In the genomic region with DNA sequence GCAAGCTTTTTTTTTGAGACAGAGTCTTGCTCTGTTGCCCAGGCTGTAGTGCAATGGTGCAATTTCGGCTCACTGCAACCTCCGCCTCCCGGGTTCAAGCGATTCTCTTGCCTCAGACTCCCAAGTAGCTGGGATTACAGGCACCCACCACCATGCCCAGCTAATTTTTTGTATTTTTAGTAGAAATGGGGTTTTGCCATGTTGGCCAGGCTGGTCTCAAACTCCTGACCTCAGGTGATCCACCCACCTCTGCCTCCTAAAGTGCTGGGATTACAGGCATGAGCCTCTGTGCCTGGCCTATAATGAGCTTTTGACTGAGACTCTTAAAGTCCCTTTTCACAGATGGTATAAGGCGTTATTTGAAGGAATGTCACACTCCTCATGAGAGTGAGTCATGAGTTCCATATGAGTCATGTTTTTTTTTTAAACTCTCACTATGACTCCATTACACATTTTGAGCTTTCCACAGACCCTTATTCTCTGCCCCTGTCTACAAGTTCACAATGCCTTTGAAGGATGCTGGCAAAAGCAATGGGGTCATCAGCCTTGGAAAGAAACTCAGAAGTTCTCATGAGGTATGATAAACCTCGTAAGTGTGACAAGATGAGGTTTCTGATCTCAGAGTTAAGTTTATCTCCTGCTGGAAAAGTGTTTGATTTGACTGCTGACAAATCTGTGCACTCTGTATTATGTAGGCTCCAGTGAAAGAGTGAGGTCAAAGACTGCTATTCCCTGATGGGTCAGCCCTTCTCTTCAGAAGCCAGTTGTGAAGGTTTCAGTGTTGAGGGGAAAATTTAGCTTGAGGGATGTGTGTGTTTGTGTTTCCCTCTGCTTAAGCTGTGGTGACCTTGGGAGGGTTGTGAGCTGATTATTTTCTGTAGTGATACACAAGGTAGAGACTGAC, we compare ENCODE assay signal across 8 cellular contexts. TPM values are rescaled to one million over a fixed set of nuclear protein-coding genes. Genes with fewer than 3 reads are reported as not detected.
DNase-seq lines count a peak whose midpoint lies in the region; ATAC-seq and TF ChIP-seq lines count a peak whose summit lies in the region.
"Not testable (repeated sequence)": the region's sequence is repeated elsewhere in the genome, so short reads cannot be mapped to it uniquely, and the experiment has no call there.

No MANE protein-coding gene starts in this region.

- not testable (repeated sequence) for TF ChIP-seq RAD21 in HCT116 (IDR thresholded peaks at IDR 0.05; ENCODE audit: low read depth)

- H3K36me3 Mint-ChIP-seq in CD4-positive, CD25-positive, alpha-beta regulatory T cell; activated naive CD8-positive, alpha-beta T cell: not testable (repeated sequence)

- H4K20me1 ChIP-seq in HCT116 (ENCODE audit: insufficient read depth); fibroblast of lung (ENCODE audit: control insufficient read depth, extremely low read depth, insufficient read depth, low read length): not testable (repeated sequence)

- TF ChIP-seq POLR2A in HCT116 (IDR thresholded peaks at IDR 0.05; ENCODE audit: borderline replicate concordance, extremely low read depth, insufficient read depth, insufficient read length) = not testable (repeated sequence)

- POLR2A ChIA-PET in HCT116 (lab: Charles Lee) = interaction anchor here (0.6 kb wide), 1 partner anchor 23 kb away, joined by 3 read pairs; no protein-coding TSS in a partner anchor

- peak overlapping the region; percentile 63 for H3K4me2 ChIP-seq in HCT116 (ENCODE audit: low read length)
- not testable (repeated sequence) for H3K4me2 ChIP-seq in fibroblast of lung (ENCODE audit: extremely low read depth, insufficient read depth, low read length)

- DNase-seq in CD4-positive, CD25-positive, alpha-beta regulatory T cell = peak in 1 of 3 donors; percentile 25
- DNase-seq in HCT116 (ENCODE audit: low read depth, low spot score) = peak; percentile 63
- peak; percentile 49 for DNase-seq in OCI-M1 (lab: John Stamatoyannopoulos, UW)
- peak; percentile 79 to 94 for DNase-seq in fibroblast of lung (ENCODE audit: low read depth in 2 of 2)
- DNase-seq in pulmonary artery endothelial cell (ENCODE audit: low read depth, low spot score) = peak; percentile 13

- H3K36me3 ChIP-seq in CD4-positive, CD25-positive, alpha-beta regulatory T cell (ENCODE audit: control insufficient read depth, insufficient read depth, low read length); HCT116 (ENCODE audit: control insufficient read depth in 1 of 2, insufficient read depth in 2 of 2, low read length in 2 of 2); fibroblast of lung (ENCODE audit: control insufficient read depth, insufficient read depth, low read length): not testable (repeated sequence)

- BruUV-seq in HCT116 (replicated peaks; lab: Mats Ljungman, UMichigan) = not testable (repeated sequence)

- not testable (repeated sequence) for H3K4me3 ChIP-seq in CD4-positive, CD25-positive, alpha-beta regulatory T cell (ENCODE audit: low read depth, low read length); HCT116 (replicated peaks in 1 of 2; ENCODE audit: low read depth in 1 of 2, low read length in 2 of 2); fibroblast of lung (replicated peaks in 1 of 4; ENCODE audit: control extremely low read depth in 1 of 4, insufficient read depth in 1 of 4, low read depth in 3 of 4, low read length in 4 of 4)

- peak in 1 of 2 donors; percentile 12 for ATAC-seq in CD4-positive, CD25-positive, alpha-beta regulatory T cell (ENCODE audit: low read depth in 2 of 2)
- ATAC-seq in GM18907 (IDR thresholded peaks at IDR 0.05; ENCODE audit: unreplicated experiment) (peak; percentile 90), HCT116 (peak; percentile 54), HG03378 (IDR thresholded peaks at IDR 0.05; ENCODE audit: unreplicated experiment) (peak; percentile 89)

- H3K27me3 ChIP-seq in CD4-positive, CD25-positive, alpha-beta regulatory T cell (ENCODE audit: control insufficient read depth, insufficient read depth, low read length); HCT116 (ENCODE audit: insufficient read depth, low read length); fibroblast of lung (ENCODE audit: control insufficient read depth, insufficient read depth, low read length): not testable (repeated sequence)

- H2AFZ ChIP-seq in HCT116 (ENCODE audit: low read depth, low read length, poor library complexity, severe bottlenecking); fibroblast of lung (ENCODE audit: low read length): not testable (repeated sequence)

- not testable (repeated sequence) for TF ChIP-seq CTCF in HCT116 (IDR thresholded peaks at IDR 0.05 in 2 of 3, conservative IDR thresholded peaks at IDR 0.05 in 1 of 3; ENCODE audit: borderline replicate concordance in 1 of 3, insufficient read depth in 1 of 3, low read depth in 2 of 3, low read length in 2 of 3); fibroblast of lung (conservative IDR thresholded peaks at IDR 0.05 in 1 of 2, IDR thresholded peaks at IDR 0.05 in 1 of 2; ENCODE audit: low read depth in 1 of 2, low read length in 2 of 2)

- H3K79me2 ChIP-seq in HCT116 (ENCODE audit: insufficient read depth, low read length); fibroblast of lung (ENCODE audit: control insufficient read depth, insufficient read depth, low read length): not testable (repeated sequence)

- not testable (repeated sequence) for H3K4me3 Mint-ChIP-seq in CD4-positive, CD25-positive, alpha-beta regulatory T cell
- H3K4me3 Mint-ChIP-seq in activated naive CD8-positive, alpha-beta T cell = peak overlapping the region; percentile 17

- not testable (repeated sequence) for H3K27ac ChIP-seq in CD4-positive, CD25-positive, alpha-beta regulatory T cell (ENCODE audit: insufficient read depth, low read length, poor library complexity, severe bottlenecking)
- H3K27ac ChIP-seq in HCT116 (ENCODE audit: low read depth, low read length) = peak overlapping the region; percentile 21; the same call in 1 of the 2 replicates
- peak overlapping the region; percentile 83 for H3K27ac ChIP-seq in fibroblast of lung (ENCODE audit: insufficient read depth, low read length)

- CTCF ChIA-PET in HCT116 (lab: Charles Lee) = not testable (repeated sequence)

- not testable (repeated sequence) for H3K9me2 ChIP-seq in HCT116 (ENCODE audit: insufficient read depth)

- RAD21 ChIA-PET in HCT116 (lab: Charles Lee; ENCODE audit: low non-redundant PET in 1 of 2, low total read pairs in 2 of 2, uncharacterized antibody in 2 of 2, unreplicated experiment in 2 of 2) = not testable (repeated sequence)

- not testable (repeated sequence) for H3K9me3 ChIP-seq in CD4-positive, CD25-positive, alpha-beta regulatory T cell (ENCODE audit: control insufficient read depth in 2 of 2, low read length in 2 of 2); HCT116 (ENCODE audit: control insufficient read depth in 1 of 2, insufficient read depth in 1 of 2, low read depth in 1 of 2, low read length in 2 of 2); fibroblast of lung (ENCODE audit: control insufficient read depth, insufficient read depth, low read depth, low read length)

- H3K9ac ChIP-seq in HCT116 (ENCODE audit: low read length) = peak overlapping the region; percentile 35
- H3K9ac ChIP-seq in fibroblast of lung (ENCODE audit: insufficient read depth, low read length) = not testable (repeated sequence)

- intact Hi-C loops in HCT116 (cut with micrococcal nuclease) = not testable (repeated sequence)

- H3K9me3 Mint-ChIP-seq in CD4-positive, CD25-positive, alpha-beta regulatory T cell; activated naive CD8-positive, alpha-beta T cell (ENCODE audit: low read depth): not testable (repeated sequence)

- H3K4me1 Mint-ChIP-seq in CD4-positive, CD25-positive, alpha-beta regulatory T cell = not testable (repeated sequence)
- H3K4me1 Mint-ChIP-seq in activated naive CD8-positive, alpha-beta T cell (ENCODE audit: low read depth) = peaks cover 10% of the 10 kb centered on the region

- peak overlapping the region in 2 of 3 donors; percentile 18 to 32 for H3K27ac Mint-ChIP-seq in CD4-positive, CD25-positive, alpha-beta regulatory T cell
- peak overlapping the region; percentile 88 for H3K27ac Mint-ChIP-seq in activated naive CD8-positive, alpha-beta T cell

- H3K4me1 ChIP-seq in CD4-positive, CD25-positive, alpha-beta regulatory T cell (ENCODE audit: control insufficient read depth, insufficient read depth, low read length, poor library complexity, severe bottlenecking); fibroblast of lung (ENCODE audit: control insufficient read depth, extremely low read depth, insufficient read depth, low read length): not testable (repeated sequence)
- peaks cover 22 to 47% of the 10 kb centered on the region in 2 experiments for H3K4me1 ChIP-seq in HCT116 (ENCODE audit: control insufficient read depth in 1 of 2, insufficient read depth in 2 of 2, low read length in 2 of 2)

- H3K27me3 Mint-ChIP-seq in CD4-positive, CD25-positive, alpha-beta regulatory T cell; activated naive CD8-positive, alpha-beta T cell: not testable (repeated sequence)

TF ChIP-seq in HCT116, 20 proteins besides CTCF, POLR2A, EP300 and RAD21 (continues in another document):
- peak; percentile 65; the same call in 1 of the 2 replicates for TF ChIP-seq SP1 (IDR thresholded peaks at IDR 0.05; ENCODE audit: low read depth)
- peak; percentile 35; the same call in 1 of the 2 replicates for TF ChIP-seq MAX (IDR thresholded peaks at IDR 0.05)
- peak; percentile 91 for TF ChIP-seq JUND (IDR thresholded peaks at IDR 0.05)
- peak; percentile 59; the same call in 1 of the 2 replicates for TF ChIP-seq ATF3 (IDR thresholded peaks at IDR 0.05)
- peak; percentile 71 for TF ChIP-seq CBX3 (IDR thresholded peaks at IDR 0.05; ENCODE audit: low read depth)

RNA-seq across cellular contexts. Expression of gene PGK1, which starts 39.1 kb away (rescaled TPM):
- total RNA-seq in CD4-positive, CD25-positive, alpha-beta regulatory T cell = 254 TPM
- 100 to 1,000 TPM; 422 to 490 (median 457) TPM for polyA plus RNA-seq in CD4-positive, CD25-positive, alpha-beta regulatory T cell
- total RNA-seq in HCT116 (2021; ENCODE audit: unreplicated experiment) (492 TPM), fibroblast of lung (134 and 141 TPM in 2 replicates), pulmonary artery endothelial cell (266 and 283 TPM in 2 replicates)
- polyA plus RNA-seq in HCT116 (2012) = 642 and 771 TPM in 2 replicates
- 378 and 636 TPM in 2 replicates for polyA plus RNA-seq in fibroblast of lung
- 326 and 513 TPM in 2 replicates for polyA plus RNA-seq in fibroblast of lung (2012)
- polyA minus RNA-seq in fibroblast of lung (ENCODE audit: low replicate concordance) = 353 and 405 TPM in 2 replicates
